ENCODE assay signal across 8 cellular contexts in the genomic region with DNA sequence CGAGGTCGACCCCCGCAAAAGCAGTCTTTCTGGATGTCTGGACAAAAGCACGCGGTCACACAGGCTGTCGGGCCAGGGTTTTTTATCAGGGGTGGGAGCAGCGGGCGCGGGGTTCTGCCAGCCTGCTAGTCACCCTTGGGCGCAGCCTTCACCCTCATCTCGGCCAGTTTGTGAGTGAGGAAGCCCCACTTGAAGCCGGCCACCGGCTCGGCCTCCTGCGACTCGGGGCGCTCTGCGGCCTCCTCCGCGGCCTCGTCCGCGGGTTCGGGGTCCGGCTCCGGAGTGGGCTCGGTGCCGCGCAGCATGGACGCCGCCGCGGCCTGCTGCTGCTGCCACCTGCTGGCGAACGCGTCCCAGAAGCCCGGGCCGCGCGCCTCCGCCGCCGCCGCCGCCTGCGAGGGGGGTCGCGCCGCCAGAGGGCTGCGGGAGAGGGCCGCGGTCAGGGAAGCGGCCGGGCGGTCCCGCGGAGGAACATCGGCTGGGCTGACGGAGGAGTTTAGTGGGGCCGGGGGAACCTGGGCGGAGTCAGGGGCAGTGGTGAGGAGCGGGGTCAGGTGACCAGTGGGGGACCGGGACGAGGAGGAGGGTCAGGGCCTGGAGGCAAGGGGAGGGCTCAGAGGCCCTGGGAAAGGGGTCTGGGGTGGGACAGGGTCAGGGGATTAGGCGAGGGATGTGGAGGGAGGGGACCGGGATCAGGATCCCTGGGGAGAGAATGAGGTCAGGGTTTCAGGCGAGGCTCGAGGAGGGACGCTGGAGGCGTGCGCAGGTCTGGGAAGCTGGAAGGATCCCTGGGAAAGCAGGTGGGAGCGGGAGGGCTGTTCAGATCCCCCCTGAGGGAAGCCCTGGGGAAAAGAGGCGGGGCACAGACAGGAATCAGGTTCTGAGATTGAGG. TPM values are rescaled to one million over a fixed set of nuclear protein-coding genes. Genes with fewer than 3 reads are reported as not detected.
A peak's percentile ranks its signal among the peaks of the same experiment; 100 is the strongest.
DNase-seq lines count a peak whose midpoint lies in the region; ATAC-seq, FAIRE-seq and TF ChIP-seq lines count a peak whose summit lies in the region.

No MANE protein-coding gene starts in this region.

- peak overlapping the region; percentile 61 for H3K4me2 ChIP-seq in OCI-LY1 (ENCODE audit: low read length)

- H3K27me3 ChIP-seq in OCI-LY1 (ENCODE audit: insufficient read depth, low read length) (peaks cover 7% of the 10 kb centered on the region; the same call in 1 of the 2 replicates), heart left ventricle (peaks cover 0 to 30% (median 0%) of the 10 kb centered on the region in 9 donors)

- H3K9ac ChIP-seq in OCI-LY1 (ENCODE audit: low read length), result no peak overlapping the region; the same call in 1 of the 2 replicates

- H3K27me3 Mint-ChIP-seq in activated naive CD4-positive, alpha-beta T cell treated with anti-CD3 and anti-CD28 coated beads for 36 hours (ENCODE audit: low read depth), result peaks cover 25% of the 10 kb centered on the region

- TF ChIP-seq POLR2A in heart left ventricle (IDR thresholded peaks at IDR 0.05) (no peak), H54 (IDR thresholded peaks at IDR 0.05; ENCODE audit: low read depth, low read length) (no peak)

- H4K20me1 ChIP-seq in OCI-LY1 (ENCODE audit: insufficient read depth, low read length), result no peaks in the 10 kb centered on the region

- DNase-seq in EL (peak; percentile 41), heart left ventricle (peak; percentile 42 to 83 (median 64)), retina (peak; percentile 81), H54 (ENCODE audit: insufficient read length, low spot score) (no peak), superior temporal gyrus (ENCODE audit: extremely low spot score) (no peak)
- DNase-seq in activated naive CD4-positive, alpha-beta T cell treated with anti-CD3 and anti-CD28 coated beads for 36 hours, result peak; percentile 42

- no peak overlapping the region for H3K27ac Mint-ChIP-seq in activated naive CD4-positive, alpha-beta T cell treated with anti-CD3 and anti-CD28 coated beads for 36 hours

- TF ChIP-seq CTCF in OCI-LY1 (IDR thresholded peaks at IDR 0.05; ENCODE audit: low read length) (peak; percentile 55), heart left ventricle (IDR thresholded peaks at IDR 0.05) (peak; percentile 19 to 91 (median 70))

- H3K4me3 ChIP-seq in OCI-LY1 (ENCODE audit: low read depth, low read length, poor library complexity, severe bottlenecking) (peak overlapping the region; percentile 49), heart left ventricle (peak overlapping the region in 11 of 12 donors; percentile 27 to 61 (median 49))

- H3K79me2 ChIP-seq in OCI-LY1 (ENCODE audit: insufficient read depth, low read length), result no peaks in the 10 kb centered on the region

- H3K27ac ChIP-seq in OCI-LY1 (ENCODE audit: low read depth, low read length, poor library complexity, severe bottlenecking), result no peak overlapping the region
- peak overlapping the region in 10 of 12 donors; percentile 42 to 76 (median 57) for H3K27ac ChIP-seq in heart left ventricle

- intact Hi-C loops in activated naive CD4-positive, alpha-beta T cell treated with anti-CD3 and anti-CD28 coated beads for 36 hours (cut with micrococcal nuclease), result loop anchor here (1.0 to 2.0 kb wide), 3 partner anchors 19 to 128 kb away; no protein-coding TSS in a partner anchor
- intact Hi-C loops in heart left ventricle (cut with DNase I), result loop anchor here in 9 of 10 donors (1.0 to 10.0 kb wide), 9 partner anchors 52 to 259 kb away; a partner anchor contains a TSS

- CTCF ChIA-PET in activated naive CD4-positive, alpha-beta T cell treated with anti-CD3 and anti-CD28 coated beads for 36 hours (lab: Charles Lee), result interaction anchor here (0.8 to 1.9 kb wide), 7 partner anchors 8 to 253 kb away, joined by 3 to 9 read pairs (median 3); no protein-coding TSS in a partner anchor

- no peaks in the 10 kb centered on the region for H3K36me3 ChIP-seq in OCI-LY1 (ENCODE audit: insufficient read depth, low read length)
- H3K36me3 ChIP-seq in heart left ventricle, result no peaks in the 10 kb centered on the region

- H3K4me1 ChIP-seq in OCI-LY1 (ENCODE audit: insufficient read depth, low read length, severe bottlenecking), result peaks cover 13% of the 10 kb centered on the region
- H3K4me1 ChIP-seq in heart left ventricle, result peaks cover 0 to 54% (median 29%) of the 10 kb centered on the region in 12 donors

- H2AFZ ChIP-seq in OCI-LY1 (ENCODE audit: low read length), result no peak overlapping the region

- peak overlapping the region; percentile 50 for H3K4me3 Mint-ChIP-seq in activated naive CD4-positive, alpha-beta T cell treated with anti-CD3 and anti-CD28 coated beads for 36 hours

- 11 to 27% (median 19%) methylated on average over 26 to 73 of the region's 73 CpGs for WGBS in heart left ventricle, 4 donors

- H3K9me3 ChIP-seq in OCI-LY1 (ENCODE audit: low read length) (no peaks in the 10 kb centered on the region), heart left ventricle (no peaks in the 10 kb centered on the region)

- H3F3A ChIP-seq in OCI-LY1 (ENCODE audit: insufficient read depth, low read length), result no peaks in the 10 kb centered on the region

- peaks cover 13% of the 10 kb centered on the region for H3K4me1 Mint-ChIP-seq in activated naive CD4-positive, alpha-beta T cell treated with anti-CD3 and anti-CD28 coated beads for 36 hours (ENCODE audit: low read depth)

- no peaks in the 10 kb centered on the region for H3K36me3 Mint-ChIP-seq in activated naive CD4-positive, alpha-beta T cell treated with anti-CD3 and anti-CD28 coated beads for 36 hours (ENCODE audit: low read depth)

- no peak for FAIRE-seq in H54 (lab: Jason Lieb, UNC)

- H3K9me2 ChIP-seq in OCI-LY1 (ENCODE audit: low read depth, low read length), result no peaks in the 10 kb centered on the region

- H3K9me3 Mint-ChIP-seq in activated naive CD4-positive, alpha-beta T cell treated with anti-CD3 and anti-CD28 coated beads for 36 hours, result no peaks in the 10 kb centered on the region

- ATAC-seq in heart left ventricle (peak in 3 of 4 donors; percentile 18 to 33 (median 29)), HG02798 (IDR thresholded peaks at IDR 0.05; ENCODE audit: poor library complexity, unreplicated experiment) (no peak)

RNA-seq across cellular contexts. Expression of a gene that starts 4.5 kb away (rescaled TPM):
- total RNA-seq in activated naive CD4-positive, alpha-beta T cell treated with anti-CD3 and anti-CD28 coated beads for 36 hours, result not detected
- total RNA-seq in heart left ventricle, result not detected
- not detected for polyA plus RNA-seq in heart left ventricle

RNA-seq across cellular contexts. Expression of a gene that starts 5.4 kb away (rescaled TPM):
- total RNA-seq in activated naive CD4-positive, alpha-beta T cell treated with anti-CD3 and anti-CD28 coated beads for 36 hours, result under 1 TPM in 1 of 2 experiments, not detected in 1; 0.07 TPM
- 1 to 10 TPM; 2.5 to 6.5 (median 3.2) TPM for total RNA-seq in heart left ventricle
- 1 to 10 TPM; 2.2 to 3.7 TPM for polyA plus RNA-seq in heart left ventricle

RNA-seq across cellular contexts. Expression of a gene that starts 5.4 kb away (rescaled TPM):
- total RNA-seq in activated naive CD4-positive, alpha-beta T cell treated with anti-CD3 and anti-CD28 coated beads for 36 hours, result 10 to 100 TPM; 24.0 to 26.8 TPM
- 10 to 100 TPM; 13.7 to 36.8 (median 21.0) TPM for total RNA-seq in heart left ventricle
- polyA plus RNA-seq in heart left ventricle, result 100 to 1,000 TPM in 1 of 2 donors, 10 to 100 TPM in 1; 43.1 to 147 TPM

RNA-seq across cellular contexts. Expression of a gene that starts 7.3 kb away (rescaled TPM):
- total RNA-seq in activated naive CD4-positive, alpha-beta T cell treated with anti-CD3 and anti-CD28 coated beads for 36 hours, result not detected
- total RNA-seq in heart left ventricle, result not detected
- not detected for polyA plus RNA-seq in heart left ventricle

RNA-seq across cellular contexts. Expression of a gene that starts 13.0 kb away (rescaled TPM):
- total RNA-seq in activated naive CD4-positive, alpha-beta T cell treated with anti-CD3 and anti-CD28 coated beads for 36 hours, result 1 to 10 TPM; 1.5 to 1.8 TPM
- total RNA-seq in heart left ventricle, result 1 to 10 TPM in 7 of 9 donors, under 1 TPM in 1, not detected in 1; 0.60 to 3.4 (median 1.4) TPM
- 1 to 10 TPM in 1 of 2 donors, under 1 TPM in 1; 0.80 to 1.6 TPM for polyA plus RNA-seq in heart left ventricle

Comparison
In these comparisons a context has a peak if more than half of its experiments do, and no peak if none do; other contexts are left out.
1. DNase-seq: peak in EL (single experiment), activated naive CD4-positive, alpha-beta T cell treated with anti-CD3 and anti-CD28 coated beads for 36 hours (single experiment), heart left ventricle (5 of 5) and retina (single experiment); none in H54 (single experiment) and superior temporal gyrus (single experiment).